Comparison of ENCODE assay signal across 3 cellular contexts in genomic region chr9:10869687-10870086, GRCh38.
"Had no signal": no experiment of that assay in that cellular context is flagged by ENCODE, and none has a peak within 500 bp of the region (broad histone marks: within the 10 kb centered on the region; RNA-seq: fewer than 3 reads in every experiment).

No MANE protein-coding gene starts in this region.

- H3K4me3 ChIP-seq: GM12878 had no signal

- DNase-seq: GDM1, GF-D8 had no signal

- ATAC-seq: GM12878 had no signal
